In the genomic region with DNA sequence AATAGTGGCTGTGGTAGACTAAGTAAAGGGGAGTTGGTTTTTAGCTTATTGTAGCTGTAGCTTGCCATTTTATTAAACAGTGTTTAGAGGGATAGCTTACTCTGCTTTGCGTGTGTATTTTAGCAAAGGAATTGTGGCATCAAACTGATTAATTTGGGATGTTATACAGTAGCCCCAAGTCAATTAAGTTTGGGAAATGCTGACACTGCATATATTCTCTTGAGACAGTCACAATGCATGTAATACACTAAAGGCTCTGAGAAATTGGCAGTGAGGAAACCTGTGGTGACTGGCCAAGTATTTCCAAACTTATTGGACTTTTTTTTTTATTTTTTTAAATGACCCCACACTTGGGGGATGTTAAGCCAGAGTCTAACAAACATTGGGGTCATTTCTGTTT, we compare ENCODE assay signal across 23 cellular contexts.
"Had no signal": no experiment of that assay in that cellular context is flagged by ENCODE, and none has a peak within 500 bp of the region (broad histone marks: within the 10 kb centered on the region; RNA-seq: fewer than 3 reads in every experiment).

No MANE protein-coding gene starts in this region.

- DNase-seq: dermis blood vessel endothelial cell; dorsolateral prefrontal cortex; effector CD4-positive, alpha-beta T cell; effector memory CD4-positive, alpha-beta T cell; foreskin keratinocyte; heart left ventricle; hypothalamus; immature natural killer cell; left cardiac atrium; left lung; left ventricle myocardium superior; lower lobe of right lung; mesenchymal stem cell; mucosa of descending colon; naive B cell had no signal

- H3K79me2 ChIP-seq: hepatocyte had no signal

- ATAC-seq: foreskin keratinocyte, gastroesophageal sphincter, heart left ventricle, left cardiac atrium, left lung, left ventricle myocardium superior, lower lobe of right lung, mucosa of descending colon had no signal

- H3K4me1 ChIP-seq: esophagus muscularis mucosa, foreskin keratinocyte, gastroesophageal sphincter, left lung had no signal

- H3K27me3 ChIP-seq: dorsolateral prefrontal cortex, esophagus muscularis mucosa, foreskin keratinocyte, gastroesophageal sphincter, heart left ventricle, hepatocyte, left lung had no signal

- H3K4me2 ChIP-seq: hepatocyte had no signal

- H3K4me3 ChIP-seq: coronary artery, dorsolateral prefrontal cortex, esophagus muscularis mucosa, gastroesophageal sphincter, heart left ventricle, hepatocyte, left lung, lower lobe of right lung, mucosa of descending colon had no signal

- H2AFZ ChIP-seq: hepatocyte had no signal

- H3K9me3 ChIP-seq: esophagus muscularis mucosa, gastroesophageal sphincter, heart left ventricle, left lung, lower lobe of right lung, mucosa of descending colon had no signal

- FAIRE-seq: colon, endothelial cell of umbilical vein, frontal cortex, keratinocyte had no signal

- H3K27ac ChIP-seq: coronary artery, esophagus muscularis mucosa, foreskin keratinocyte, gastroesophageal sphincter, heart left ventricle, hepatocyte, left lung, lower lobe of right lung had no signal
